In genomic region chrX:68835104-68835442, GRCh38 we compare ENCODE assay signal across 13 cellular contexts. TPM values are rescaled to one million over a fixed set of nuclear protein-coding genes. Genes with fewer than 3 reads are reported as not detected.
A peak's percentile ranks its signal among the peaks of the same experiment; 100 is the strongest.
DNase-seq lines count a peak whose midpoint lies in the region; TF ChIP-seq lines count a peak whose summit lies in the region.
"Had no signal": no experiment of that assay in that cellular context is flagged by ENCODE, and none has a peak within 500 bp of the region (broad histone marks: within the 10 kb centered on the region; RNA-seq: fewer than 3 reads in every experiment).

No MANE protein-coding gene starts in this region.

- H3K4me3 Mint-ChIP-seq in neural crest cell, result peak overlapping the region; percentile 61
- H3K4me3 Mint-ChIP-seq in type B pancreatic cell, result no peak overlapping the region
- H3K4me3 Mint-ChIP-seq in activated T-cell treated with anti-CD3 and anti-CD28 coated beads, Interleukin-2, amount 50 U/mL, for 24 hours, result no peak overlapping the region

- TF ChIP-seq EP300 in stomach (IDR thresholded peaks at IDR 0.05), result no peak

- H3K4me1 ChIP-seq in right atrium auricular region, result peaks cover 0 to 22% of the 10 kb centered on the region in 2 donors
- peaks cover 0 to 47% (median 26%) of the 10 kb centered on the region in 4 donors for H3K4me1 ChIP-seq in stomach

- H3K9me3 ChIP-seq in right atrium auricular region (no peaks in the 10 kb centered on the region), stomach (no peaks in the 10 kb centered on the region)

- H3K27me3 Mint-ChIP-seq in neural crest cell (ENCODE audit: low read depth) (no peaks in the 10 kb centered on the region), type B pancreatic cell (no peaks in the 10 kb centered on the region)
- H3K27me3 Mint-ChIP-seq in activated T-cell treated with anti-CD3 and anti-CD28 coated beads, Interleukin-2, amount 50 U/mL, for 24 hours, result peaks cover 14% of the 10 kb centered on the region

- H3K27ac Mint-ChIP-seq in neural crest cell (ENCODE audit: unreplicated experiment) (no peak overlapping the region), type B pancreatic cell (no peak overlapping the region)
- no peak overlapping the region for H3K27ac Mint-ChIP-seq in activated T-cell treated with anti-CD3 and anti-CD28 coated beads, Interleukin-2, amount 50 U/mL, for 24 hours

- intact Hi-C loops in cardiac septum (cut with DNase I) (no loop called here), stomach (cut with DNase I; ENCODE audit: low total_unique reads) (loop anchor here (10.0 kb wide), 1 partner anchor 330 kb away; the partner anchor contains the start of gene PJA1)

- peak; percentile 41 for DNase-seq in cardiac septum (ENCODE audit: low spot score)
- no peak for DNase-seq in right atrium auricular region (ENCODE audit: low spot score)
- peak; percentile 50 for DNase-seq in ecto neural progenitor cell (ENCODE audit: low spot score)
- DNase-seq in neural crest cell (ENCODE audit: low read depth, low spot score), result no peak
- DNase-seq in type B pancreatic cell (ENCODE audit: extremely low spot score, unreplicated experiment), result peak; percentile 47
- no peak for DNase-seq in stomach
- DNase-seq in midbrain (lab: John Stamatoyannopoulos, UW), result no peak
- no peak for DNase-seq in activated T-cell treated with anti-CD3 and anti-CD28 coated beads, Interleukin-2, amount 50 U/mL, for 24 hours
- DNase-seq: DMS53, NCI-H1092 treated with DMSO at 0.1 percent for 48 hours, NCI-H1694 treated with DMSO at 0.1 percent for 48 hours, PC-9, Right ventricle myocardium superior had no signal

- H3K4me1 Mint-ChIP-seq in neural crest cell, result peaks cover 42% of the 10 kb centered on the region
- peaks cover 9% of the 10 kb centered on the region for H3K4me1 Mint-ChIP-seq in type B pancreatic cell (ENCODE audit: unreplicated experiment)
- peaks cover 15% of the 10 kb centered on the region for H3K4me1 Mint-ChIP-seq in activated T-cell treated with anti-CD3 and anti-CD28 coated beads, Interleukin-2, amount 50 U/mL, for 24 hours (ENCODE audit: low read depth)

- H3K27ac ChIP-seq in right atrium auricular region (no peak overlapping the region), stomach (peak overlapping the region in 1 of 5 donors; percentile 67)

- no peak for TF ChIP-seq POLR2A in stomach (IDR thresholded peaks at IDR 0.05)

- whole genome bisulfite sequencing in stomach, 5 donors, result 49 to 100% (median 82%) methylated on average over 2 to 3 of the region's 3 CpGs

- H3K27me3 ChIP-seq in right atrium auricular region, result no peaks in the 10 kb centered on the region
- H3K27me3 ChIP-seq in stomach, result peaks cover 0 to 3% (median 0%) of the 10 kb centered on the region in 3 donors

- H3K36me3 Mint-ChIP-seq in neural crest cell (ENCODE audit: low read depth), result peaks cover 12% of the 10 kb centered on the region
- peaks cover 4% of the 10 kb centered on the region for H3K36me3 Mint-ChIP-seq in type B pancreatic cell
- peaks cover 4% of the 10 kb centered on the region for H3K36me3 Mint-ChIP-seq in activated T-cell treated with anti-CD3 and anti-CD28 coated beads, Interleukin-2, amount 50 U/mL, for 24 hours (ENCODE audit: low read depth)

- TF ChIP-seq CTCF in right atrium auricular region (IDR thresholded peaks at IDR 0.05) (no peak), neural crest cell (conservative IDR thresholded peaks at IDR 0.05) (no peak), type B pancreatic cell (conservative IDR thresholded peaks at IDR 0.05) (no peak), stomach (IDR thresholded peaks at IDR 0.05) (no peak)

- H3K9me3 Mint-ChIP-seq in neural crest cell (peaks cover 6% of the 10 kb centered on the region), type B pancreatic cell (no peaks in the 10 kb centered on the region)
- no peaks in the 10 kb centered on the region for H3K9me3 Mint-ChIP-seq in activated T-cell treated with anti-CD3 and anti-CD28 coated beads, Interleukin-2, amount 50 U/mL, for 24 hours

- peaks cover 17% of the 10 kb centered on the region for H3K36me3 ChIP-seq in right atrium auricular region
- peaks cover 0 to 10% (median 8%) of the 10 kb centered on the region in 4 donors for H3K36me3 ChIP-seq in stomach

- H3K4me3 ChIP-seq in right atrium auricular region (no peak overlapping the region), stomach (no peak overlapping the region)
- H3K4me3 ChIP-seq: PC-9 had no signal

RNA-seq across cellular contexts. Expression of gene EFNB1, which starts 6.3 kb away (rescaled TPM):
- 27.9 TPM for total RNA-seq in cardiac septum
- total RNA-seq in right atrium auricular region, result 10 to 100 TPM; 23.7 to 42.4 TPM
- total RNA-seq in neural crest cell, result 32.9 and 33.8 TPM in 2 replicates
- 35.9 and 63.7 TPM in 2 replicates for total RNA-seq in type B pancreatic cell (ENCODE audit: low replicate concordance)
- total RNA-seq in stomach, result 100 to 1,000 TPM in 1 of 5 donors, 10 to 100 TPM in 3, 1 to 10 TPM in 1; 5.8 to 160 (median 26.1) TPM
- polyA plus RNA-seq in stomach, result 10 to 100 TPM in 2 of 3 donors, 1 to 10 TPM in 1; 9.2 to 15.0 (median 10.1) TPM

Comparison
In these comparisons a context has a peak if more than half of its experiments do, and no peak if none do; other contexts are left out.
1. DNase-seq: peak in cardiac septum (single experiment), ecto neural progenitor cell (single experiment) and type B pancreatic cell (single experiment); none in right atrium auricular region (single experiment), neural crest cell (single experiment), stomach (single experiment), midbrain (single experiment) and activated T-cell treated with anti-CD3 and anti-CD28 coated beads, Interleukin-2, amount 50 U/mL, for 24 hours (single experiment).